Comparison of ENCODE assay signal across 9 cellular contexts in genomic region chr14:78566017-78566858, GRCh38.
DNase-seq lines count a peak whose midpoint lies in the region; ATAC-seq and TF ChIP-seq lines count a peak whose summit lies in the region.
"Had no signal": no experiment of that assay in that cellular context is flagged by ENCODE, and none has a peak within 500 bp of the region (broad histone marks: within the 10 kb centered on the region; RNA-seq: fewer than 3 reads in every experiment).

No MANE protein-coding gene starts in this region.

- intact Hi-C loops in ovary (cut with DNase I) (loop anchor here in 1 of 4 donors (10.0 kb wide), 1 partner anchor 911 kb away; no protein-coding TSS in a partner anchor), upper lobe of right lung (cut with DNase I) (no loop called here)

- H3K27ac Mint-ChIP-seq in glutamatergic neuron (ENCODE audit: unreplicated experiment) = no peak overlapping the region
- H3K27ac Mint-ChIP-seq: stimulated activated naive CD8-positive, alpha-beta T cell treated with anti-CD3 and anti-CD28 coated beads, Interleukin-15, Interleukin-2, amounts not matched to agents 100 ng/mL and 50 ng/mL, for 24 hours had no signal

- peak overlapping the region; percentile 58 for H3K9ac ChIP-seq in GM23248

- H3K27ac ChIP-seq in GM23248 (no peak overlapping the region), ovary (no peak overlapping the region), upper lobe of right lung (no peak overlapping the region)

- H3K9me3 ChIP-seq in GM23248 (ENCODE audit: low read depth) (no peaks in the 10 kb centered on the region), ovary (no peaks in the 10 kb centered on the region), upper lobe of right lung (no peaks in the 10 kb centered on the region)

- no peak for TF ChIP-seq EP300 in ovary (IDR thresholded peaks at IDR 0.05)

- no peaks in the 10 kb centered on the region for H3K4me1 Mint-ChIP-seq in glutamatergic neuron (ENCODE audit: low read depth, unreplicated experiment)

- H3F3A ChIP-seq in GM23248 (ENCODE audit: insufficient read depth) = no peaks in the 10 kb centered on the region

- peak; percentile 96 for ATAC-seq in upper lobe of right lung

- no peak for TF ChIP-seq POLR2A in ovary (IDR thresholded peaks at IDR 0.05)

- H3K27me3 Mint-ChIP-seq in glutamatergic neuron (ENCODE audit: unreplicated experiment) = peaks cover 3% of the 10 kb centered on the region

- H3K27me3 ChIP-seq in GM23248 (replicated peaks; ENCODE audit: insufficient read depth) = no peaks in the 10 kb centered on the region; the same call in 1 of the 2 replicates
- H3K27me3 ChIP-seq in ovary = no peaks in the 10 kb centered on the region
- H3K27me3 ChIP-seq in upper lobe of right lung = no peaks in the 10 kb centered on the region

- H3K36me3 Mint-ChIP-seq in glutamatergic neuron (ENCODE audit: unreplicated experiment) = no peaks in the 10 kb centered on the region

- DNase-seq in ELF-1 (ENCODE audit: low read depth, low spot score) (peak; percentile 89), GM23248 (peak; percentile 88), Kasumi-1 (lab: John Stamatoyannopoulos, UW) (peak; percentile 52 to 79), RPMI8226 (peak; percentile 53), glutamatergic neuron (peak; percentile 91), ovary (peak; percentile 29 to 64 (median 55)), upper lobe of right lung (peak; percentile 74)
- peak; percentile 54 for DNase-seq in activated naive CD4-positive, alpha-beta T cell treated with anti-CD3 and anti-CD28 coated beads, Interleukin-2, amount 50 U/mL, for 16 hours

- no peaks in the 10 kb centered on the region for H3K79me2 ChIP-seq in GM23248 (ENCODE audit: insufficient read depth)

- H3K4me3 ChIP-seq in GM23248 (peak overlapping the region; percentile 75), ovary (no peak overlapping the region), upper lobe of right lung (peak overlapping the region; percentile 36)

- peak overlapping the region; percentile 93 for H3K4me2 ChIP-seq in GM23248 (ENCODE audit: unreplicated experiment)

- peak overlapping the region; percentile 64 for H3K4me3 Mint-ChIP-seq in glutamatergic neuron (ENCODE audit: unreplicated experiment)
- H3K4me3 Mint-ChIP-seq: stimulated activated naive CD8-positive, alpha-beta T cell treated with anti-CD3 and anti-CD28 coated beads, Interleukin-15, Interleukin-2, amounts not matched to agents 100 ng/mL and 50 ng/mL, for 24 hours had no signal

- H4K20me1 ChIP-seq in GM23248 (ENCODE audit: insufficient read depth) = no peaks in the 10 kb centered on the region

- WGBS in GM23248 (ENCODE audit: low coverage in 1 of 2, low lambda C conversion rate in 2 of 2, missing lambda C conversion rate in 2 of 2), 2 experiments = 2 to 5% methylated on average over 16 of the region's 16 CpGs
- 22 to 27% (median 22%) methylated on average over 16 of the region's 16 CpGs for WGBS in ovary, 3 donors

- in situ Hi-C loops in GM23248 (cut with MboI) = no loop called here

- peak overlapping the region; percentile 98 for H2AFZ ChIP-seq in GM23248

- H3K9me2 ChIP-seq in GM23248 (ENCODE audit: insufficient read depth) = no peaks in the 10 kb centered on the region

- no peaks in the 10 kb centered on the region for H3K36me3 ChIP-seq in GM23248 (ENCODE audit: low read depth)
- H3K36me3 ChIP-seq in ovary = no peaks in the 10 kb centered on the region
- H3K36me3 ChIP-seq in upper lobe of right lung = no peaks in the 10 kb centered on the region

- H3K9me3 Mint-ChIP-seq in glutamatergic neuron (ENCODE audit: unreplicated experiment) = no peaks in the 10 kb centered on the region
- H3K9me3 Mint-ChIP-seq: stimulated activated naive CD8-positive, alpha-beta T cell treated with anti-CD3 and anti-CD28 coated beads, Interleukin-15, Interleukin-2, amounts not matched to agents 100 ng/mL and 50 ng/mL, for 24 hours had no signal

- TF ChIP-seq CTCF in glutamatergic neuron (IDR thresholded peaks at IDR 0.05; ENCODE audit: partially characterized antibody, unreplicated experiment) = peak; percentile 78
- TF ChIP-seq CTCF in ovary (IDR thresholded peaks at IDR 0.05) = no peak
- TF ChIP-seq CTCF in upper lobe of right lung (IDR thresholded peaks at IDR 0.05) = peak; percentile 73

- H3K4me1 ChIP-seq in GM23248 (ENCODE audit: insufficient read depth) = no peaks in the 10 kb centered on the region
- H3K4me1 ChIP-seq in ovary (ENCODE audit: insufficient read depth) = no peaks in the 10 kb centered on the region
- H3K4me1 ChIP-seq in upper lobe of right lung = peaks cover 12% of the 10 kb centered on the region

Comparison
In these comparisons a context has a peak if more than half of its experiments do, and no peak if none do; other contexts are left out.
1. CTCF ChIP-seq: peak in glutamatergic neuron (single experiment) and upper lobe of right lung (single experiment); none in ovary (0 of 3).
2. Peak in every context shown above with its lines, with median percentiles within 50 percentile points of each other: DNase-seq.